1 cellular context compared by ENCODE assay signal in genomic region chr1:111334169-111334568, GRCh38.
TF ChIP-seq lines count a peak whose summit lies in the region.

No MANE protein-coding gene starts in this region.

TF ChIP-seq in GM23338, 12 proteins besides CTCF, POLR2A, EP300 and RAD21 (continued from another document):
- TF ChIP-seq, protein P1, sequence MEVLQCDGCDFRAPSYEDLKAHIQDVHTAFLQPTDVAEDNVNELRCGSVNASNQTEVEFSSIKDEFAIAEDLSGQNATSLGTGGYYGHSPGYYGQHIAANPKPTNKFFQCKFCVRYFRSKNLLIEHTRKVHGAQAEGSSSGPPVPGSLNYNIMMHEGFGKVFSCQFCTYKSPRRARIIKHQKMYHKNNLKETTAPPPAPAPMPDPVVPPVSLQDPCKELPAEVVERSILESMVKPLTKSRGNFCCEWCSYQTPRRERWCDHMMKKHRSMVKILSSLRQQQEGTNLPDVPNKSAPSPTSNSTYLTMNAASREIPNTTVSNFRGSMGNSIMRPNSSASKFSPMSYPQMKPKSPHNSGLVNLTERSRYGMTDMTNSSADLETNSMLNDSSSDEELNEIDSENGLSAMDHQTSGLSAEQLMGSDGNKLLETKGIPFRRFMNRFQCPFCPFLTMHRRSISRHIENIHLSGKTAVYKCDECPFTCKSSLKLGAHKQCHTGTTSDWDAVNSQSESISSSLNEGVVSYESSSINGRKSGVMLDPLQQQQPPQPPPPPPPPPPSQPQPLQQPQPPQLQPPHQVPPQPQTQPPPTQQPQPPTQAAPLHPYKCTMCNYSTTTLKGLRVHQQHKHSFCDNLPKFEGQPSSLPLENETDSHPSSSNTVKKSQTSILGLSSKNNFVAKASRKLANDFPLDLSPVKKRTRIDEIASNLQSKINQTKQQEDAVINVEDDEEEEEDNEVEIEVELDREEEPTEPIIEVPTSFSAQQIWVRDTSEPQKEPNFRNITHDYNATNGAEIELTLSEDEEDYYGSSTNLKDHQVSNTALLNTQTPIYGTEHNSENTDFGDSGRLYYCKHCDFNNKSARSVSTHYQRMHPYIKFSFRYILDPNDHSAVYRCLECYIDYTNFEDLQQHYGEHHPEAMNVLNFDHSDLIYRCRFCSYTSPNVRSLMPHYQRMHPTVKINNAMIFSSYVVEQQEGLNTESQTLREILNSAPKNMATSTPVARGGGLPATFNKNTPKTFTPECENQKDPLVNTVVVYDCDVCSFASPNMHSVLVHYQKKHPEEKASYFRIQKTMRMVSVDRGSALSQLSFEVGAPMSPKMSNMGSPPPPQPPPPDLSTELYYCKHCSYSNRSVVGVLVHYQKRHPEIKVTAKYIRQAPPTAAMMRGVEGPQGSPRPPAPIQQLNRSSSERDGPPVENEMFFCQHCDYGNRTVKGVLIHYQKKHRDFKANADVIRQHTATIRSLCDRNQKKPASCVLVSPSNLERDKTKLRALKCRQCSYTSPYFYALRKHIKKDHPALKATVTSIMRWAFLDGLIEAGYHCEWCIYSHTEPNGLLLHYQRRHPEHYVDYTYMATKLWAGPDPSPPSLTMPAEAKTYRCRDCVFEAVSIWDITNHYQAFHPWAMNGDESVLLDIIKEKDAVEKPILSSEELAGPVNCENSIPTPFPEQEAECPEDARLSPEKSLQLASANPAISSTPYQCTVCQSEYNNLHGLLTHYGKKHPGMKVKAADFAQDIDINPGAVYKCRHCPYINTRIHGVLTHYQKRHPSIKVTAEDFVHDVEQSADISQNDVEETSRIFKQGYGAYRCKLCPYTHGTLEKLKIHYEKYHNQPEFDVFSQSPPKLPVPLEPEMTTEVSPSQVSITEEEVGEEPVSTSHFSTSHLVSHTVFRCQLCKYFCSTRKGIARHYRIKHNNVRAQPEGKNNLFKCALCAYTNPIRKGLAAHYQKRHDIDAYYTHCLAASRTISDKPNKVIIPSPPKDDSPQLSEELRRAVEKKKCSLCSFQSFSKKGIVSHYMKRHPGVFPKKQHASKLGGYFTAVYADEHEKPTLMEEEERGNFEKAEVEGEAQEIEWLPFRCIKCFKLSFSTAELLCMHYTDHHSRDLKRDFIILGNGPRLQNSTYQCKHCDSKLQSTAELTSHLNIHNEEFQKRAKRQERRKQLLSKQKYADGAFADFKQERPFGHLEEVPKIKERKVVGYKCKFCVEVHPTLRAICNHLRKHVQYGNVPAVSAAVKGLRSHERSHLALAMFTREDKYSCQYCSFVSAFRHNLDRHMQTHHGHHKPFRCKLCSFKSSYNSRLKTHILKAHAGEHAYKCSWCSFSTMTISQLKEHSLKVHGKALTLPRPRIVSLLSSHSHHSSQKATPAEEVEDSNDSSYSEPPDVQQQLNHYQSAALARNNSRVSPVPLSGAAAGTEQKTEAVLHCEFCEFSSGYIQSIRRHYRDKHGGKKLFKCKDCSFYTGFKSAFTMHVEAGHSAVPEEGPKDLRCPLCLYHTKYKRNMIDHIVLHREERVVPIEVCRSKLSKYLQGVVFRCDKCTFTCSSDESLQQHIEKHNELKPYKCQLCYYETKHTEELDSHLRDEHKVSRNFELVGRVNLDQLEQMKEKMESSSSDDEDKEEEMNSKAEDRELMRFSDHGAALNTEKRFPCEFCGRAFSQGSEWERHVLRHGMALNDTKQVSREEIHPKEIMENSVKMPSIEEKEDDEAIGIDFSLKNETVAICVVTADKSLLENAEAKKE (CRISPR knock-in tag; IDR thresholded peaks at IDR 0.05) = no peak
- TF ChIP-seq STAT1 (IDR thresholded peaks at IDR 0.05; ENCODE audit: unreplicated experiment) = no peak
